ENCODE assay signal across 18 cellular contexts in genomic region chr7:130134106-130134636, GRCh38.
"Had no signal": no experiment of that assay in that cellular context is flagged by ENCODE, and none has a peak within 500 bp of the region (broad histone marks: within the 10 kb centered on the region; RNA-seq: fewer than 3 reads in every experiment).

No MANE protein-coding gene starts in this region.

- DNase-seq: activated CD4-positive, alpha-beta T cell treated with anti-CD3 and anti-CD28 coated beads, Interleukin-2, amount 10 ng/mL, durations not matched to agents 24 days and 14 days; activated CD4-positive, CD25-positive, alpha-beta regulatory T cell; activated CD8-positive, alpha-beta memory T cell treated with anti-CD3 and anti-CD28 coated beads, Interleukin-2, amount 50 U/mL, for 48 hours; activated naive CD8-positive, alpha-beta T cell treated with anti-CD3 and anti-CD28 coated beads for 36 hours; anterior cingulate cortex; effector memory CD8-positive, alpha-beta T cell; foreskin melanocyte; immature natural killer cell; nephron progenitor cell; sigmoid colon; spleen; stimulated activated CD4-positive, alpha-beta T cell treated with anti-CD3 and anti-CD28 coated beads, Interleukin-1b, Interleukin-23, amount 100 ng/mL, for 48 hours; stomach had no signal

- H3K27ac Mint-ChIP-seq: activated CD4-positive, alpha-beta T cell treated with anti-CD3 and anti-CD28 coated beads, Interleukin-2, amount 10 ng/mL, durations not matched to agents 24 days and 14 days; activated naive CD8-positive, alpha-beta T cell treated with anti-CD3 and anti-CD28 coated beads for 36 hours; dendritic cell treated with granulocyte-macrophage colony-stimulating factor and Interleukin-4, amounts not matched to agents 40 ng/mL and 50 ng/mL, for 4 days; effector memory CD8-positive, alpha-beta T cell; immature natural killer cell; nephron progenitor cell; T-helper 2 cell treated with Interferon-gamma antibody and Interleukin-4, amounts not matched to agents 5 μg/mL and 100 μg/mL, for 36 hours had no signal

- H3K27me3 ChIP-seq: breast epithelium, sigmoid colon, spleen, stomach had no signal

- H3K4me3 Mint-ChIP-seq: activated CD4-positive, alpha-beta T cell treated with anti-CD3 and anti-CD28 coated beads, Interleukin-2, amount 10 ng/mL, durations not matched to agents 24 days and 14 days; activated naive CD8-positive, alpha-beta T cell treated with anti-CD3 and anti-CD28 coated beads for 36 hours; dendritic cell treated with granulocyte-macrophage colony-stimulating factor and Interleukin-4, amounts not matched to agents 40 ng/mL and 50 ng/mL, for 4 days; effector memory CD8-positive, alpha-beta T cell; immature natural killer cell; nephron progenitor cell; T-helper 2 cell treated with Interferon-gamma antibody and Interleukin-4, amounts not matched to agents 5 μg/mL and 100 μg/mL, for 36 hours had no signal

- H3K27me3 Mint-ChIP-seq: activated CD4-positive, alpha-beta T cell treated with anti-CD3 and anti-CD28 coated beads, Interleukin-2, amount 10 ng/mL, durations not matched to agents 24 days and 14 days; activated naive CD8-positive, alpha-beta T cell treated with anti-CD3 and anti-CD28 coated beads for 36 hours; dendritic cell treated with granulocyte-macrophage colony-stimulating factor and Interleukin-4, amounts not matched to agents 40 ng/mL and 50 ng/mL, for 4 days; effector memory CD8-positive, alpha-beta T cell had no signal

- H3K9me3 Mint-ChIP-seq: activated CD4-positive, alpha-beta T cell treated with anti-CD3 and anti-CD28 coated beads, Interleukin-2, amount 10 ng/mL, durations not matched to agents 24 days and 14 days; activated naive CD8-positive, alpha-beta T cell treated with anti-CD3 and anti-CD28 coated beads for 36 hours; dendritic cell treated with granulocyte-macrophage colony-stimulating factor and Interleukin-4, amounts not matched to agents 40 ng/mL and 50 ng/mL, for 4 days; effector memory CD8-positive, alpha-beta T cell; immature natural killer cell; nephron progenitor cell; T-helper 2 cell treated with Interferon-gamma antibody and Interleukin-4, amounts not matched to agents 5 μg/mL and 100 μg/mL, for 36 hours had no signal

- H3K36me3 ChIP-seq: breast epithelium had no signal

- H3K27ac ChIP-seq: breast epithelium, epithelial cell of prostate, sigmoid colon, spleen, stomach, thoracic aorta had no signal

- H3K4me3 ChIP-seq: breast epithelium, sigmoid colon, spleen, stomach, thoracic aorta had no signal

- H3K4me1 ChIP-seq: breast epithelium, sigmoid colon, spleen, stomach had no signal

- H3K9me3 ChIP-seq: breast epithelium, sigmoid colon, spleen, stomach, thoracic aorta had no signal
